16 cellular contexts compared by ENCODE assay signal in the genomic region with DNA sequence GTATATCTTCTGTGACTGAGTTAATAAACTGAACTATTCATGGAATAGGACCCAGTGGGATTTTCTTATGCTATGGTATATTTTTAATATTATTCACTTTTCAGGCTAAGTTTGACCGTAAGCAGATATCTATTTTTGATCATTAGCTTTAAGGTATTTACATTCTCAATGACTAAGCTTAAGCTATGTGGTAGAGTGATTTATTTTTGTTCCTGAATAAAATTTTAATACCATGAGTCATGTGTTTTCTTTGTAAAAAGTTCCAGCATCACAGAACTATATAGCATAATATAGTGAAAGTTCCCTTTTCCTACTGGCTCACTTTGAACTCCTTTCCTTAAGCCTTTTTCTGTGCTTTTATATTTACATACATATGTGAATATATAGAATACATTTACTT.
DNase-seq lines count a peak whose midpoint lies in the region; ATAC-seq, FAIRE-seq and TF ChIP-seq lines count a peak whose summit lies in the region.
"Had no signal": no experiment of that assay in that cellular context is flagged by ENCODE, and none has a peak within 500 bp of the region (broad histone marks: within the 10 kb centered on the region; RNA-seq: fewer than 3 reads in every experiment).

No MANE protein-coding gene starts in this region.

- H3K4me1 Mint-ChIP-seq in osteocyte (ENCODE audit: unreplicated experiment), result peaks cover 17% of the 10 kb centered on the region
- H3K4me1 Mint-ChIP-seq: neural crest cell had no signal

- no peak for DNase-seq in H54 (ENCODE audit: insufficient read length, low spot score)
- DNase-seq in RCC 7860 (ENCODE audit: low spot score), result peak; percentile 47
- DNase-seq in osteocyte (ENCODE audit: extremely low spot score, unreplicated experiment), result no peak
- DNase-seq in NCI-H1105 treated with DMSO at 0.1 percent for 48 hours (lab: John Stamatoyannopoulos, UW), result no peak
- no peak for DNase-seq in NCI-H774 (lab: John Stamatoyannopoulos, UW)
- DNase-seq in NCI-H446 treated with DMSO at 0.1 percent for 48 hours (lab: John Stamatoyannopoulos, UW), result no peak
- DNase-seq: amniotic stem cell; CD8-positive, alpha-beta T cell; effector memory CD4-positive, alpha-beta T cell; heart right ventricle; NCI-H1436; NCI-H510A had no signal

- H3K9me3 Mint-ChIP-seq in osteocyte (ENCODE audit: unreplicated experiment), result peaks cover 6% of the 10 kb centered on the region

- ATAC-seq in esophagus mucosa (peak; percentile 72), GM18498 (IDR thresholded peaks at IDR 0.05; ENCODE audit: unreplicated experiment) (no peak)
- ATAC-seq: CD8-positive, alpha-beta T cell; heart right ventricle; HepG2 had no signal

- H3K27me3 Mint-ChIP-seq in osteocyte (ENCODE audit: unreplicated experiment), result no peaks in the 10 kb centered on the region

- no peak for TF ChIP-seq POLR2A in H54 (IDR thresholded peaks at IDR 0.05; ENCODE audit: low read depth, low read length)

- H3K36me3 Mint-ChIP-seq in osteocyte (ENCODE audit: unreplicated experiment), result peaks cover 12% of the 10 kb centered on the region

- H3K4me3 Mint-ChIP-seq in osteocyte (ENCODE audit: unreplicated experiment), result no peak overlapping the region
- H3K4me3 Mint-ChIP-seq: CD8-positive, alpha-beta T cell; neural crest cell had no signal

- FAIRE-seq in H54 (lab: Jason Lieb, UNC) (peak; percentile 38), RCC 7860 (lab: Jason Lieb, UNC) (peak; percentile 81)
- FAIRE-seq: HepG2 had no signal

- TF ChIP-seq CTCF in osteocyte (IDR thresholded peaks at IDR 0.05), result no peak

- H3K27ac Mint-ChIP-seq in osteocyte (ENCODE audit: unreplicated experiment), result peak overlapping the region; percentile 67
- H3K27ac Mint-ChIP-seq: CD8-positive, alpha-beta T cell had no signal
